8 cellular contexts compared by ENCODE assay signal in genomic region chr9:65423691-65424436, GRCh38.
DNase-seq lines count a peak whose midpoint lies in the region; ATAC-seq, FAIRE-seq and TF ChIP-seq lines count a peak whose summit lies in the region.
"Not testable (repeated sequence)": the region's sequence is repeated elsewhere in the genome, so short reads cannot be mapped to it uniquely, and the experiment has no call there.

No MANE protein-coding gene starts in this region.

- CTCF ChIA-PET in A549 (lab: Yijun Ruan, JAX): not testable (repeated sequence)

- peaks cover 26% of the 10 kb centered on the region for H3K9me3 Mint-ChIP-seq in stimulated activated memory B cell treated with anti-CD40 and anti-IgM and Interleukin-4, amounts not matched to agents 10 μg/mL and 1 μg/mL and 100 μg/mL, for 72 hours

- H3K27ac Mint-ChIP-seq in stimulated activated memory B cell treated with anti-CD40 and anti-IgM and Interleukin-4, amounts not matched to agents 10 μg/mL and 1 μg/mL and 100 μg/mL, for 72 hours: not testable (repeated sequence)

- 47% methylated on average over 18 of the region's 18 CpGs for WGBS in A549 (ENCODE audit: missing lambda C conversion rate)
- 87 to 88% methylated on average over 13 to 17 of the region's 18 CpGs for WGBS in upper lobe of left lung, 2 donors

- not testable (repeated sequence) for H3K36me3 Mint-ChIP-seq in stimulated activated memory B cell treated with anti-CD40 and anti-IgM and Interleukin-4, amounts not matched to agents 10 μg/mL and 1 μg/mL and 100 μg/mL, for 72 hours

- not testable (repeated sequence) for H2AFZ ChIP-seq in osteoblast (ENCODE audit: low read length)

- H4K20me1 ChIP-seq in osteoblast (ENCODE audit: insufficient read depth, low read length): not testable (repeated sequence)

- POLR2A ChIA-PET in A549 (lab: Yijun Ruan, JAX): not testable (repeated sequence)

- not testable (repeated sequence) for TF ChIP-seq RAD21 in A549 (conservative IDR thresholded peaks at IDR 0.05 in 1 of 2, IDR thresholded peaks at IDR 0.05 in 1 of 2)

- H3K4me3 Mint-ChIP-seq in stimulated activated memory B cell treated with anti-CD40 and anti-IgM and Interleukin-4, amounts not matched to agents 10 μg/mL and 1 μg/mL and 100 μg/mL, for 72 hours: not testable (repeated sequence)

- not testable (repeated sequence) for H3K27ac ChIP-seq in A549; osteoblast (ENCODE audit: low read depth, low read length); upper lobe of left lung

- TF ChIP-seq POLR2A in A549 (IDR thresholded peaks at IDR 0.05; ENCODE audit: low read length); upper lobe of left lung (IDR thresholded peaks at IDR 0.05): not testable (repeated sequence)

- H3K79me2 ChIP-seq in osteoblast (ENCODE audit: insufficient read depth, low read length): not testable (repeated sequence)

- not testable (repeated sequence) for DNase-seq in A549 (ENCODE audit: low read depth in 1 of 2, low spot score in 1 of 2)
- DNase-seq in MG63: peak; percentile 2
- DNase-seq in cerebellum (ENCODE audit: low spot score): peak; percentile 69
- peak; percentile 81 for DNase-seq in mesenteric fat pad (ENCODE audit: low spot score)
- DNase-seq in osteoblast (ENCODE audit: insufficient read length, low spot score, missing footprints): peak; percentile 52
- peak in 1 of 2 donors; percentile 59 for DNase-seq in upper lobe of left lung

- not testable (repeated sequence) for H3K27me3 Mint-ChIP-seq in stimulated activated memory B cell treated with anti-CD40 and anti-IgM and Interleukin-4, amounts not matched to agents 10 μg/mL and 1 μg/mL and 100 μg/mL, for 72 hours

- TF ChIP-seq CTCF in A549 (IDR thresholded peaks at IDR 0.05); osteoblast (IDR thresholded peaks at IDR 0.05; ENCODE audit: extremely low read depth, low read depth, low read length); upper lobe of left lung (IDR thresholded peaks at IDR 0.05): not testable (repeated sequence)

- ATAC-seq in A549 (peak; percentile 32 to 42; a peak in 2 of 6 replicates), SK-N-SH treated with all-trans-retinoic acid at 6 μM for 48 hours (peak; percentile 59), upper lobe of left lung (ENCODE audit: low FRiP score in 2 of 2) (peak; percentile 5 to 13)
- peak; percentile 27 for ATAC-seq in stimulated activated memory B cell treated with anti-CD40 and anti-IgM and Interleukin-4, amounts not matched to agents 10 μg/mL and 1 μg/mL and 100 μg/mL, for 72 hours

- H3K4me3 ChIP-seq in A549; MG63; osteoblast (ENCODE audit: insufficient read depth, low read length); upper lobe of left lung: not testable (repeated sequence)

- H3K4me1 ChIP-seq in A549; osteoblast (ENCODE audit: insufficient read depth, low read length); upper lobe of left lung: not testable (repeated sequence)

- H3K9me3 ChIP-seq in A549; MG63; osteoblast (ENCODE audit: low read depth, low read length): not testable (repeated sequence)
- peaks cover 0 to 34% (median 0%) of the 10 kb centered on the region in 4 donors for H3K9me3 ChIP-seq in upper lobe of left lung

- TF ChIP-seq EP300 in A549 (IDR thresholded peaks at IDR 0.05); upper lobe of left lung (IDR thresholded peaks at IDR 0.05): not testable (repeated sequence)

- not testable (repeated sequence) for H3K36me3 ChIP-seq in MG63; osteoblast (ENCODE audit: insufficient read depth, low read length); upper lobe of left lung

- not testable (repeated sequence) for H3K27me3 ChIP-seq in MG63; osteoblast (ENCODE audit: insufficient read depth, low read length); upper lobe of left lung

- not testable (repeated sequence) for FAIRE-seq in A549 (lab: Jason Lieb, UNC)

- H3K4me1 Mint-ChIP-seq in stimulated activated memory B cell treated with anti-CD40 and anti-IgM and Interleukin-4, amounts not matched to agents 10 μg/mL and 1 μg/mL and 100 μg/mL, for 72 hours: not testable (repeated sequence)

- H3K4me2 ChIP-seq in A549; osteoblast (ENCODE audit: insufficient read depth, low read length): not testable (repeated sequence)

Comparison
In these comparisons a context has a peak if more than half of its experiments do, and no peak if none do; other contexts are left out.
1. ATAC-seq: peak in every context shown above with its lines; median percentile 59 in SK-N-SH treated with all-trans-retinoic acid at 6 μM for 48 hours; 37 in A549; 27 in stimulated activated memory B cell treated with anti-CD40 and anti-IgM and Interleukin-4, amounts not matched to agents 10 μg/mL and 1 μg/mL and 100 μg/mL, for 72 hours; 9 in upper lobe of left lung.